Comparison of ENCODE assay signal across 39 cellular contexts in genomic region chr9:33222031-33222430, GRCh38. TPM values are rescaled to one million over a fixed set of nuclear protein-coding genes. Genes with fewer than 3 reads are reported as not detected.
DNase-seq lines count a peak whose midpoint lies in the region; ATAC-seq, FAIRE-seq and TF ChIP-seq lines count a peak whose summit lies in the region.
"Had no signal": no experiment of that assay in that cellular context is flagged by ENCODE, and none has a peak within 500 bp of the region (broad histone marks: within the 10 kb centered on the region; RNA-seq: fewer than 3 reads in every experiment).

No MANE protein-coding gene starts in this region.

- H3K4me1 ChIP-seq in spleen (peaks cover 16 to 46% (median 38%) of the 10 kb centered on the region in 6 donors), upper lobe of left lung (peaks cover 11 to 17% (median 13%) of the 10 kb centered on the region in 4 donors)
- H3K4me1 ChIP-seq: right lobe of liver had no signal

- H3K27ac ChIP-seq in RWPE1 (peak overlapping the region; percentile 1; the same call in 1 of the 2 replicates), spleen (peak overlapping the region in 7 of 8 donors; percentile 11 to 79 (median 58)), upper lobe of left lung (no peak overlapping the region)
- H3K27ac ChIP-seq: gastroesophageal sphincter, hepatocyte, right lobe of liver, suprapubic skin, vagina, VCaP had no signal

- TF ChIP-seq POLR2A in spleen (IDR thresholded peaks at IDR 0.05) (no peak), upper lobe of left lung (IDR thresholded peaks at IDR 0.05) (no peak)

- ATAC-seq in upper lobe of left lung (ENCODE audit: low FRiP score in 2 of 2): no peak
- ATAC-seq: activated naive CD8-positive, alpha-beta T cell treated with anti-CD3 and anti-CD28 coated beads, Interleukin-2, amount 50 U/mL, for 24 hours; CD8-positive, alpha-beta T cell; left colon had no signal

- DNase-seq in NCI-H1694 treated with DMSO at 0.1 percent for 48 hours (lab: John Stamatoyannopoulos, UW) (peak; percentile 26), NCI-H1694 (lab: John Stamatoyannopoulos, UW) (no peak), NCI-H146 treated with DMSO at 0.1 percent for 48 hours (lab: John Stamatoyannopoulos, UW; ENCODE audit: unreplicated experiment) (peak; percentile 57), RWPE1 (ENCODE audit: low spot score) (peak; percentile 38), spleen (no peak), urothelium cell line (ENCODE audit: low spot score) (no peak), cerebellar cortex (ENCODE audit: low spot score) (no peak), upper lobe of left lung (no peak)
- DNase-seq: activated CD4-positive, alpha-beta T cell treated with anti-CD3 and anti-CD28 coated beads, Interleukin-2, amount 10 ng/mL, durations not matched to agents 24 days and 14 days; activated naive CD8-positive, alpha-beta T cell treated with anti-CD3 and anti-CD28 coated beads, Interleukin-2, amount 50 U/mL, for 24 hours; activated T-cell treated with anti-CD3 and anti-CD28 coated beads, Interleukin-2, amount 50 U/mL, for 1 hour; CD8-positive, alpha-beta T cell; DMS153; HCEC 1CT; KBM-7; left colon; mesenchymal stem cell; NCI-H1436 treated with DMSO at 0.1 percent for 48 hours; NCI-H2227 treated with DMSO at 0.1 percent for 48 hours; OCI-M1; SIG-M5; stimulated activated CD4-positive, alpha-beta T cell treated with anti-CD3 and anti-CD28 coated beads, Interleukin-12 subunit alpha, Interleukin-12 subunit beta, amount 100 ng/mL, for 4 hours; stimulated activated CD4-positive, alpha-beta T cell treated with anti-CD3 and anti-CD28 coated beads, Interleukin-4, amount 100 ng/mL, for 1 hour; stimulated activated naive B cell treated with anti-CD40 and anti-IgM and Interleukin-4, amounts not matched to agents 10 μg/mL and 1 μg/mL and 100 μg/mL, for 72 hours; SW 1271; T-helper 9 cell had no signal

- no peaks in the 10 kb centered on the region for H3K36me3 ChIP-seq in spleen
- no peaks in the 10 kb centered on the region for H3K36me3 ChIP-seq in upper lobe of left lung
- H3K36me3 ChIP-seq: gastroesophageal sphincter, right lobe of liver, suprapubic skin, vagina had no signal

- H3K9me3 ChIP-seq in spleen: no peaks in the 10 kb centered on the region
- no peaks in the 10 kb centered on the region for H3K9me3 ChIP-seq in upper lobe of left lung
- H3K9me3 ChIP-seq: gastroesophageal sphincter, right lobe of liver, suprapubic skin, vagina had no signal

- POLR2A ChIA-PET in RWPE1 (lab: Yijun Ruan, JAX; ENCODE audit: low non-redundant PET): no interaction called here

- CTCF ChIA-PET in RWPE1 (lab: Yijun Ruan, JAX): no interaction called here

- WGBS in spleen, 5 donors: 63 to 73% (median 67%) methylated on average over 3 of the region's 3 CpGs
- WGBS in upper lobe of left lung, 2 donors: 90% methylated on average over 3 of the region's 3 CpGs

- FAIRE-seq in urothelium cell line (lab: Jason Lieb, UNC): no peak
- FAIRE-seq: endometrium, G401.6, HTR-8/SVneo had no signal

- H3K4me3 ChIP-seq in spleen (no peak overlapping the region), upper lobe of left lung (no peak overlapping the region)
- H3K4me3 ChIP-seq: gastroesophageal sphincter, hepatocyte, right lobe of liver, suprapubic skin, vagina had no signal

- no peak for TF ChIP-seq EP300 in upper lobe of left lung (IDR thresholded peaks at IDR 0.05)

- intact Hi-C loops in spleen (cut with DNase I; ENCODE audit: low total_unique reads): loop anchor here (10.0 kb wide), 1 partner anchor 47 kb away; no protein-coding TSS in a partner anchor

- H3K27me3 ChIP-seq in spleen (replicated peaks in 1 of 7) (no peaks in the 10 kb centered on the region), upper lobe of left lung (no peaks in the 10 kb centered on the region)
- H3K27me3 ChIP-seq: hepatocyte, right lobe of liver, suprapubic skin, vagina had no signal

- TF ChIP-seq CTCF in RWPE1 (conservative IDR thresholded peaks at IDR 0.05; ENCODE audit: low read depth) (no peak), spleen (IDR thresholded peaks at IDR 0.05 in 8 of 11, conservative IDR thresholded peaks at IDR 0.05 in 3 of 11) (no peak), upper lobe of left lung (IDR thresholded peaks at IDR 0.05) (no peak)

RNA-seq across cellular contexts. Expression of gene SPINK4, which starts 17.9 kb away (rescaled TPM):
- total RNA-seq in spleen (not detected), upper lobe of left lung (not detected)
- polyA plus RNA-seq in spleen: under 1 TPM in 1 of 3 donors, not detected in 2; 0.67 TPM
- total RNA-seq: A172; activated CD4-positive, alpha-beta T cell treated with anti-CD3 and anti-CD28 coated beads, Interleukin-2, amount 10 ng/mL, durations not matched to agents 24 days and 14 days; activated CD8-positive, alpha-beta memory T cell treated with anti-CD3 and anti-CD28 coated beads for 36 hours; CD8-positive, alpha-beta T cell; dermis microvascular lymphatic vessel endothelial cell; gastroesophageal sphincter; hepatocyte; progenitor cell of endocrine pancreas; right lobe of liver; suprapubic skin; vagina had no signal
- polyA plus RNA-seq: hepatocyte had no signal

RNA-seq across cellular contexts. Expression of gene BAG1, which starts 42.5 kb away (rescaled TPM):
- 10 to 100 TPM; 49.9 to 91.8 (median 71.0) TPM for total RNA-seq in spleen
- 100 to 1,000 TPM in 1 of 3 donors, 10 to 100 TPM in 2; 57.3 to 102 (median 70.7) TPM for polyA plus RNA-seq in spleen
- 100 to 1,000 TPM in 4 of 6 donors, 10 to 100 TPM in 2; 55.5 to 157 (median 129) TPM for total RNA-seq in upper lobe of left lung

RNA-seq across cellular contexts. Expression of gene CHMP5, which starts 42.8 kb away (rescaled TPM):
- total RNA-seq in spleen (10 to 100 TPM; 43.6 to 56.7 (median 52.4) TPM), upper lobe of left lung (10 to 100 TPM; 33.5 to 95.5 (median 60.1) TPM)
- 10 to 100 TPM; 53.6 to 75.9 (median 59.0) TPM for polyA plus RNA-seq in spleen

RNA-seq across cellular contexts. Expression of gene B4GALT1, which starts 54.9 kb away (rescaled TPM):
- total RNA-seq in spleen (100 to 1,000 TPM in 2 of 7 donors, 10 to 100 TPM in 5; 75.1 to 111 (median 91.4) TPM), upper lobe of left lung (10 to 100 TPM; 26.2 to 83.3 (median 70.8) TPM)
- polyA plus RNA-seq in spleen: 10 to 100 TPM; 18.1 to 29.5 (median 25.4) TPM

Comparison
In these comparisons a context has a peak if more than half of its experiments do, and no peak if none do; other contexts are left out.
1. DNase-seq: peak in NCI-H1694 treated with DMSO at 0.1 percent for 48 hours (single experiment), NCI-H146 treated with DMSO at 0.1 percent for 48 hours (single experiment) and RWPE1 (single experiment); none in NCI-H1694 (single experiment), spleen (single experiment), urothelium cell line (single experiment), cerebellar cortex (single experiment) and upper lobe of left lung (0 of 2).
2. H3K27ac ChIP-seq: peak in RWPE1 (single experiment) and spleen (7 of 8); none in upper lobe of left lung (0 of 4).